22 cellular contexts compared by ENCODE assay signal in the genomic region with DNA sequence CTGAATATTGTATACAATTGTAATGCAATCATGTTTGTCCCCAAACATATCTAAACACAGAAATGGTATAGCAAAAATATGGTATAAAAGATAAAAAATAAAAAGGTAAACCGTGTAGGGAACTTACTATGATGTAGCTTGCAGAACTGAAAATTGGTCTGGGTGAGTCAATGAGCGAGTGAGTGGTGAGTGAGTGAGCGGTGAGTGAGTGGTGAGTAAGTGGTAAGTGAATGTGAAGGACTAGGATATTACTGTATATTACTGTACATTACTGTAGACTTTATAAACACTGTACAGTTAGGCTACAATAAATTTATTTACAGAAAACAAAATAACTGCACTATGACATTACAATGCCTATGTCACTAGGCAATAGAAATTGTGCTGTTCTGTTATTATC.
DNase-seq lines count a peak whose midpoint lies in the region; ATAC-seq, FAIRE-seq and TF ChIP-seq lines count a peak whose summit lies in the region.
"Had no signal": no experiment of that assay in that cellular context is flagged by ENCODE, and none has a peak within 500 bp of the region (broad histone marks: within the 10 kb centered on the region; RNA-seq: fewer than 3 reads in every experiment).

No MANE protein-coding gene starts in this region.

- no peak for TF ChIP-seq CTCF in bronchial epithelial cell (IDR thresholded peaks at IDR 0.05; ENCODE audit: insufficient read depth, low read length, severe bottlenecking)
- no peak for TF ChIP-seq CTCF in Peyer's patch (IDR thresholded peaks at IDR 0.05)

- H3K36me3 ChIP-seq in bronchial epithelial cell (ENCODE audit: control insufficient read depth, insufficient read depth, low read length) = no peaks in the 10 kb centered on the region
- no peaks in the 10 kb centered on the region for H3K36me3 ChIP-seq in Peyer's patch
- H3K36me3 ChIP-seq: BLaER1 had no signal

- H3K9me3 ChIP-seq in Peyer's patch = no peaks in the 10 kb centered on the region
- H3K9me3 ChIP-seq: BLaER1, SK-N-SH had no signal

- no peak for FAIRE-seq in bronchial epithelial cell (lab: Jason Lieb, UNC)
- FAIRE-seq: D721Med, G401.6, GM18507, H54, K562 had no signal

- no peak for TF ChIP-seq POLR2A in Peyer's patch (IDR thresholded peaks at IDR 0.05)

- H3K27me3 ChIP-seq in bronchial epithelial cell (ENCODE audit: control insufficient read depth, insufficient read depth, low read length) (no peaks in the 10 kb centered on the region), Peyer's patch (no peaks in the 10 kb centered on the region)
- H3K27me3 ChIP-seq: BLaER1 had no signal

- DNase-seq in HPDE6-E6E7 (ENCODE audit: extremely low spot score) (peak; percentile 11), RKO (ENCODE audit: low spot score) (peak; percentile 50), bronchial epithelial cell (ENCODE audit: low read depth) (peak; percentile 92), kidney tubule cell (ENCODE audit: low spot score) (peak; percentile 13), Peyer's patch (no peak)
- DNase-seq: CD8-positive, alpha-beta T cell; DMS79; NCI-H1048; NCI-H146; NCI-H2081; NCI-H510A; NCI-H774; Right ventricle myocardium superior; SK-N-SH had no signal

- no peak overlapping the region for H3K27ac ChIP-seq in Peyer's patch
- H3K27ac ChIP-seq: BLaER1 had no signal

- no peak for ATAC-seq in GM19324 (IDR thresholded peaks at IDR 0.05; ENCODE audit: low FRiP score, unreplicated experiment)
- no peak for ATAC-seq in GM21786 (IDR thresholded peaks at IDR 0.05; ENCODE audit: unreplicated experiment)
- ATAC-seq: CD8-positive, alpha-beta T cell; K562 had no signal

- no peaks in the 10 kb centered on the region for H3K4me1 ChIP-seq in Peyer's patch
- H3K4me1 ChIP-seq: BLaER1 had no signal

- H3K4me3 ChIP-seq in bronchial epithelial cell (ENCODE audit: low read depth, low read length) (no peak overlapping the region), Peyer's patch (no peak overlapping the region)
- H3K4me3 ChIP-seq: BLaER1, K562 had no signal

Comparison
In these comparisons a context has a peak if more than half of its experiments do, and no peak if none do; other contexts are left out.
1. DNase-seq: peak in HPDE6-E6E7 (single experiment), RKO (single experiment), bronchial epithelial cell (single experiment) and kidney tubule cell (single experiment); none in Peyer's patch (0 of 3).